Comparison of ENCODE assay signal across 16 cellular contexts in genomic region chrX:22314692-22315091, GRCh38. TPM values are rescaled to one million over a fixed set of nuclear protein-coding genes. Genes with fewer than 3 reads are reported as not detected.
A peak's percentile ranks its signal among the peaks of the same experiment; 100 is the strongest.
DNase-seq lines count a peak whose midpoint lies in the region; TF ChIP-seq lines count a peak whose summit lies in the region.
"Had no signal": no experiment of that assay in that cellular context is flagged by ENCODE, and none has a peak within 500 bp of the region (broad histone marks: within the 10 kb centered on the region; RNA-seq: fewer than 3 reads in every experiment).

No MANE protein-coding gene starts in this region.

- no peaks in the 10 kb centered on the region for H3K4me1 Mint-ChIP-seq in CD14-positive monocyte

- no peak for TF ChIP-seq EP300 in tibial nerve (IDR thresholded peaks at IDR 0.05)

- no peaks in the 10 kb centered on the region for H3K9me3 ChIP-seq in tibial nerve
- H3K9me3 ChIP-seq: ascending aorta had no signal

- no peaks in the 10 kb centered on the region for H3K4me1 ChIP-seq in tibial nerve
- H3K4me1 ChIP-seq: ascending aorta had no signal

- H3K4me3 ChIP-seq in epithelial cell of esophagus (ENCODE audit: low read length) = no peak overlapping the region
- H3K4me3 ChIP-seq in tibial nerve = no peak overlapping the region
- H3K4me3 ChIP-seq: ascending aorta, GM12878 had no signal

- H3K27ac Mint-ChIP-seq in CD14-positive monocyte = no peak overlapping the region
- H3K27ac Mint-ChIP-seq: type B pancreatic cell had no signal

- intact Hi-C loops in CD14-positive monocyte (cut with micrococcal nuclease) = no loop called here

- TF ChIP-seq CTCF in epithelial cell of esophagus (IDR thresholded peaks at IDR 0.05; ENCODE audit: insufficient read depth, low read depth, low read length, missing control alignments) = no peak
- no peak for TF ChIP-seq CTCF in tibial nerve (IDR thresholded peaks at IDR 0.05)
- no peak for TF ChIP-seq CTCF in CD14-positive monocyte (IDR thresholded peaks at IDR 0.05)

- 18 to 22% methylated on average over 2 of the region's 2 CpGs for WGBS in tibial nerve, 2 donors

- TF ChIP-seq POLR2A in tibial nerve (IDR thresholded peaks at IDR 0.05) = no peak

- H3K36me3 Mint-ChIP-seq in CD14-positive monocyte = no peaks in the 10 kb centered on the region
- H3K36me3 Mint-ChIP-seq: type B pancreatic cell had no signal

- peaks cover 0 to 1% (median 0%) of the 10 kb centered on the region in 7 donors for H3K9me3 Mint-ChIP-seq in CD14-positive monocyte
- H3K9me3 Mint-ChIP-seq: type B pancreatic cell had no signal

- no peaks in the 10 kb centered on the region for H3K27me3 ChIP-seq in tibial nerve
- H3K27me3 ChIP-seq: ascending aorta had no signal

- no peak overlapping the region for H3K27ac ChIP-seq in tibial nerve
- H3K27ac ChIP-seq: 22Rv1, ascending aorta had no signal

- DNase-seq in DMS 273 (lab: John Stamatoyannopoulos, UW; ENCODE audit: unreplicated experiment) (peak; percentile 20), DMS 273 treated with DMSO at 0.1 percent for 48 hours (lab: John Stamatoyannopoulos, UW) (no peak), epithelial cell of esophagus (ENCODE audit: low read depth) (peak; percentile 0), pons (ENCODE audit: low spot score) (peak; percentile 6), tibial nerve (ENCODE audit: low spot score in 2 of 2) (no peak), CD14-positive monocyte (ENCODE audit: low spot score) (no peak)
- DNase-seq in effector CD8-positive, alpha-beta T cell (lab: John Stamatoyannopoulos, UW) = no peak
- DNase-seq: Calu3, GOT3, NCI-H1436 treated with DMSO at 0.1 percent for 48 hours, posterior cingulate gyrus had no signal

- H3K4me3 Mint-ChIP-seq in CD14-positive monocyte = no peak overlapping the region
- H3K4me3 Mint-ChIP-seq: type B pancreatic cell had no signal

- no peaks in the 10 kb centered on the region for H3K27me3 Mint-ChIP-seq in CD14-positive monocyte (ENCODE audit: low read depth in 3 of 3)
- H3K27me3 Mint-ChIP-seq: type B pancreatic cell had no signal

- no peaks in the 10 kb centered on the region for H3K36me3 ChIP-seq in tibial nerve
- H3K36me3 ChIP-seq: ascending aorta had no signal

TF ChIP-seq in PFSK-1, 5 proteins besides CTCF, POLR2A, EP300 and RAD21:
- no peak for TF ChIP-seq POLR2AphosphoS5 (IDR thresholded peaks at IDR 0.05; ENCODE audit: low read depth, low read length)
- TF ChIP-seq, protein P1, sequence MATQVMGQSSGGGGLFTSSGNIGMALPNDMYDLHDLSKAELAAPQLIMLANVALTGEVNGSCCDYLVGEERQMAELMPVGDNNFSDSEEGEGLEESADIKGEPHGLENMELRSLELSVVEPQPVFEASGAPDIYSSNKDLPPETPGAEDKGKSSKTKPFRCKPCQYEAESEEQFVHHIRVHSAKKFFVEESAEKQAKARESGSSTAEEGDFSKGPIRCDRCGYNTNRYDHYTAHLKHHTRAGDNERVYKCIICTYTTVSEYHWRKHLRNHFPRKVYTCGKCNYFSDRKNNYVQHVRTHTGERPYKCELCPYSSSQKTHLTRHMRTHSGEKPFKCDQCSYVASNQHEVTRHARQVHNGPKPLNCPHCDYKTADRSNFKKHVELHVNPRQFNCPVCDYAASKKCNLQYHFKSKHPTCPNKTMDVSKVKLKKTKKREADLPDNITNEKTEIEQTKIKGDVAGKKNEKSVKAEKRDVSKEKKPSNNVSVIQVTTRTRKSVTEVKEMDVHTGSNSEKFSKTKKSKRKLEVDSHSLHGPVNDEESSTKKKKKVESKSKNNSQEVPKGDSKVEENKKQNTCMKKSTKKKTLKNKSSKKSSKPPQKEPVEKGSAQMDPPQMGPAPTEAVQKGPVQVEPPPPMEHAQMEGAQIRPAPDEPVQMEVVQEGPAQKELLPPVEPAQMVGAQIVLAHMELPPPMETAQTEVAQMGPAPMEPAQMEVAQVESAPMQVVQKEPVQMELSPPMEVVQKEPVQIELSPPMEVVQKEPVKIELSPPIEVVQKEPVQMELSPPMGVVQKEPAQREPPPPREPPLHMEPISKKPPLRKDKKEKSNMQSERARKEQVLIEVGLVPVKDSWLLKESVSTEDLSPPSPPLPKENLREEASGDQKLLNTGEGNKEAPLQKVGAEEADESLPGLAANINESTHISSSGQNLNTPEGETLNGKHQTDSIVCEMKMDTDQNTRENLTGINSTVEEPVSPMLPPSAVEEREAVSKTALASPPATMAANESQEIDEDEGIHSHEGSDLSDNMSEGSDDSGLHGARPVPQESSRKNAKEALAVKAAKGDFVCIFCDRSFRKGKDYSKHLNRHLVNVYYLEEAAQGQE (IDR thresholded peaks at IDR 0.05; ENCODE audit: insufficient read depth in 1 of 2, low read depth in 2 of 2, low read length in 2 of 2) = peak; percentile 18 to 81; a peak in 3 of 4 replicates
TF ChIP-seq in PFSK-1: peak in this region for 1.

RNA-seq across cellular contexts. Expression of gene CBLL2, which starts 42.0 kb away (rescaled TPM):
- polyA plus RNA-seq in PFSK-1 (2012; ENCODE audit: insufficient read length, low read depth) = not detected
- total RNA-seq in tibial nerve = not detected
- not detected for polyA plus RNA-seq in CD14-positive monocyte
- total RNA-seq: ascending aorta, Calu3 had no signal

Comparison
In these comparisons a context has a peak if more than half of its experiments do, and no peak if none do; other contexts are left out.
1. DNase-seq: peak in DMS 273 (single experiment), epithelial cell of esophagus (single experiment) and pons (single experiment); none in DMS 273 treated with DMSO at 0.1 percent for 48 hours (single experiment), tibial nerve (0 of 2), effector CD8-positive, alpha-beta T cell (single experiment) and CD14-positive monocyte (single experiment).